In the genomic region with DNA sequence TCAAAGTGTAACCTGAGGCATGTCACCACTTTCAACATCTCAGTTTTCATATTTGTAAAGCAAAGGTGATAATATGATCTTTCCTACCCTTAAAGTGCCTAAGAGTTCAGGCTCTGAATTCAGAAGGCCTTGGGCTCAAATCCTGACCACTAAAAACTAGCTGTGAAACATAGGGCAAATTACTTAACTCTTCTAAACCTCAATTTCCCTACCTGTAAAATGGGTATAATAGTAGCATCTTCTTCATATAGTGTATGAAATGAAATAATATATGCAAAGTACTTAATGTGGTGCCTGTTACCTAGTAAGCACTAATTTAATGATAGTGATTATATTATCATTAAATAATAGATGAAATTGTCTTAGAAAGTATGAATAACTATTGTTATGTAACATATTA, we compare ENCODE assay signal across 27 cellular contexts.
"Had no signal": no experiment of that assay in that cellular context is flagged by ENCODE, and none has a peak within 500 bp of the region (broad histone marks: within the 10 kb centered on the region; RNA-seq: fewer than 3 reads in every experiment).

No MANE protein-coding gene starts in this region.

- H3K4me1 ChIP-seq: colonic mucosa, esophagus muscularis mucosa, esophagus squamous epithelium, foreskin keratinocyte, gastrocnemius medialis, gastroesophageal sphincter, heart left ventricle, heart right ventricle had no signal

- H3K9me3 ChIP-seq: colonic mucosa, esophagus muscularis mucosa, esophagus squamous epithelium, gastrocnemius medialis, gastroesophageal sphincter, heart left ventricle, heart right ventricle had no signal

- DNase-seq: colonic mucosa; cortex of kidney; dermis blood vessel endothelial cell; dorsolateral prefrontal cortex; effector CD4-positive, alpha-beta T cell; effector CD8-positive, alpha-beta T cell; effector memory CD4-positive, alpha-beta T cell; effector memory CD8-positive, alpha-beta T cell; endodermal cell; erythroblast; esophagus squamous epithelium; foreskin fibroblast; foreskin keratinocyte; foreskin melanocyte; gastrocnemius medialis; glutamatergic neuron; head of caudate nucleus; heart left ventricle; heart right ventricle had no signal

- H3K36me3 ChIP-seq: colonic mucosa, esophagus muscularis mucosa, esophagus squamous epithelium, gastrocnemius medialis, gastroesophageal sphincter, heart left ventricle, heart right ventricle had no signal

- ATAC-seq: effector memory CD8-positive, alpha-beta T cell; esophagus mucosa; foreskin keratinocyte; gastrocnemius medialis; gastroesophageal sphincter; heart left ventricle; heart right ventricle had no signal

- H3K4me3 ChIP-seq: colonic mucosa, coronary artery, dorsolateral prefrontal cortex, esophagus muscularis mucosa, esophagus squamous epithelium, gastrocnemius medialis, gastroesophageal sphincter, heart left ventricle, heart right ventricle had no signal

- FAIRE-seq: endometrium, endothelial cell of umbilical vein, frontal cortex had no signal

- H3K27ac ChIP-seq: colonic mucosa, coronary artery, dorsolateral prefrontal cortex, epithelial cell of prostate, esophagus muscularis mucosa, esophagus squamous epithelium, foreskin keratinocyte, gastrocnemius medialis, gastroesophageal sphincter, heart left ventricle, heart right ventricle had no signal

- H3K27me3 ChIP-seq: colonic mucosa, esophagus muscularis mucosa, esophagus squamous epithelium, foreskin keratinocyte, gastrocnemius medialis, gastroesophageal sphincter, heart right ventricle had no signal
